24 cellular contexts compared by ENCODE assay signal in the genomic region with DNA sequence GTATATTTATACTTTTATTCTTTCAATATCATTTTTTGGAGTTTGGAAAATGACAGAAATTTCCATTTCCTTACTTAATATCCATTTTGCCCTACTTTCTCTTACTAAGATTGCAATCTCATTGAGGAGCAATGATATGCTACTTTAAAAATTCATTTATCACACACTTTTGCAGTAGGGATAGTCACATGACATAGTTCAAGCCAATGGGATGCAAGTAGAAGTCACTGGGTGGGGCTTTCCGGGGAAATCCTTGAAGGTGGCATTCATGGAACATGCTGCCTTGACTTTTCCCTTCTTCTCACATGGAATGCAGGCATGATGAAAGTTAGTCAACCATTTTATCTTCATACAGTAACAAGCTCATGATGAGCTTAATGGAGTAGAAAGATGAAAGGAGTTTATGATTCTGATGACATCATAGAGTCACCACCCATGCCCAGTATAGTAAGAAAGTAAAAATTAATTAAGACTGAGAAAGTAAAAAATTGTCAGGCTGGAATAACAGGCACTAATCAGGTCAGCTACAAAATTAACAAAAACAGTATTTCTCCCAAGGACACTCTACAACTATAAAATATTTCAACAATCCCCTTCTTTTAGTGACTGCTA.
"Had no signal": no experiment of that assay in that cellular context is flagged by ENCODE, and none has a peak within 500 bp of the region (broad histone marks: within the 10 kb centered on the region; RNA-seq: fewer than 3 reads in every experiment).

No MANE protein-coding gene starts in this region.

- H3K27me3 ChIP-seq: left lung, ovary, right atrium auricular region, thyroid gland, transverse colon, upper lobe of right lung had no signal

- H3K27me3 Mint-ChIP-seq: progenitor cell of endocrine pancreas had no signal

- H3K36me3 Mint-ChIP-seq: stimulated activated memory B cell treated with anti-CD40 and anti-IgM and Interleukin-4, amounts not matched to agents 10 μg/mL and 1 μg/mL and 100 μg/mL, for 72 hours had no signal

- H3K4me1 ChIP-seq: left lung, lower lobe of right lung, right atrium auricular region, thyroid gland, transverse colon, upper lobe of right lung had no signal

- DNase-seq: hippocampal formation; left colon; left lung; lower lobe of right lung; mammary epithelial cell; mesenchymal stem cell; naive thymus-derived CD8-positive, alpha-beta T cell; ovary; stimulated activated CD4-positive, alpha-beta T cell treated with anti-CD3 and anti-CD28 coated beads, Interleukin-1b, Interleukin-23, amount 100 ng/mL, for 48 hours; stimulated activated CD4-positive, alpha-beta T cell treated with anti-CD3 and anti-CD28 coated beads, Interleukin-2, amount 100 ng/mL, for 48 hours; stimulated activated CD4-positive, alpha-beta T cell treated with anti-CD3 and anti-CD28 coated beads, Interleukin-4, amount 100 ng/mL, for 4 hours; stimulated activated CD8-positive, alpha-beta memory T cell treated with anti-CD3 and anti-CD28 coated beads, Interleukin-4, amount 100 ng/mL, for 48 hours; stimulated activated naive CD4-positive, alpha-beta T cell treated with Interleukin-2 at 50 U/mL for 16 hours; stimulated activated naive CD8-positive, alpha-beta T cell treated with anti-CD3 and anti-CD28 coated beads, Interleukin-15, amount 100 ng/mL, for 72 hours; substantia nigra; thyroid gland; transverse colon; upper lobe of right lung had no signal

- H3K36me3 ChIP-seq: left lung, lower lobe of right lung, ovary, right atrium auricular region, thyroid gland, transverse colon, upper lobe of right lung had no signal

- H3K4me3 ChIP-seq: left lung, lower lobe of right lung, ovary, right atrium auricular region, skin epidermis, thyroid gland, transverse colon, upper lobe of right lung had no signal

- H3K9me3 ChIP-seq: lower lobe of right lung, ovary, right atrium auricular region, thyroid gland, transverse colon, upper lobe of right lung had no signal

- H3K27ac ChIP-seq: left lung, lower lobe of right lung, ovary, right atrium auricular region, skin epidermis, thyroid gland, transverse colon, upper lobe of right lung had no signal

- H3K4me3 Mint-ChIP-seq: naive thymus-derived CD8-positive, alpha-beta T cell; nephron; stimulated activated memory B cell treated with anti-CD40 and anti-IgM and Interleukin-4, amounts not matched to agents 10 μg/mL and 1 μg/mL and 100 μg/mL, for 72 hours; stimulated activated naive CD8-positive, alpha-beta T cell treated with anti-CD3 and anti-CD28 coated beads, Interleukin-15, amount 100 ng/mL, for 72 hours had no signal

- ATAC-seq: left colon; left lung; lower lobe of right lung; naive thymus-derived CD8-positive, alpha-beta T cell; sciatic nerve; stimulated activated memory B cell treated with anti-CD40 and anti-IgM and Interleukin-4, amounts not matched to agents 10 μg/mL and 1 μg/mL and 100 μg/mL, for 72 hours; stimulated activated naive CD8-positive, alpha-beta T cell treated with anti-CD3 and anti-CD28 coated beads, Interleukin-15, amount 100 ng/mL, for 72 hours; upper lobe of right lung had no signal

- H3K4me1 Mint-ChIP-seq: naive thymus-derived CD8-positive, alpha-beta T cell; stimulated activated memory B cell treated with anti-CD40 and anti-IgM and Interleukin-4, amounts not matched to agents 10 μg/mL and 1 μg/mL and 100 μg/mL, for 72 hours; stimulated activated naive CD8-positive, alpha-beta T cell treated with anti-CD3 and anti-CD28 coated beads, Interleukin-15, amount 100 ng/mL, for 72 hours had no signal

- H3K27ac Mint-ChIP-seq: progenitor cell of endocrine pancreas; stimulated activated memory B cell treated with anti-CD40 and anti-IgM and Interleukin-4, amounts not matched to agents 10 μg/mL and 1 μg/mL and 100 μg/mL, for 72 hours; stimulated activated naive CD8-positive, alpha-beta T cell treated with anti-CD3 and anti-CD28 coated beads, Interleukin-15, amount 100 ng/mL, for 72 hours had no signal
